ENCODE assay signal across 25 cellular contexts in the genomic region with DNA sequence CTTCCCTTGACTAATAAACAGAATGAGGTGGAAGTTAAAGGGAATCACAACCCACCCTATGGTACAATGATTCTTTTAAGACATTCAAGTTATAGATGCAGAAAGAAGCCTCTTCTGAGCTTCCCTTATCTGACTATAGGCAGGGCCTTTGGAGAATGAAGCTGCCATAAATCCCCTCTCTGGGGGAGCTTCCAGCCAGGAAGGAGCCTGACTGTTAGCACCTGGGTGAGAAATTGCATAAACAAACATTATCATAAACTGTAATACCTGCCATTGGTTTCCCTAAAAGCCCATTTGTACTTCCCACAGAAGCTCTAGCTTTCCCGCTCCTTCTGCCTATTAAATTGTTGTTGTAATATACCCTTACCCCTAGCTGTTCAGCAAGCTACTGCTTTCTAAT.
DNase-seq lines count a peak whose midpoint lies in the region; ATAC-seq and TF ChIP-seq lines count a peak whose summit lies in the region.
"Had no signal": no experiment of that assay in that cellular context is flagged by ENCODE, and none has a peak within 500 bp of the region (broad histone marks: within the 10 kb centered on the region; RNA-seq: fewer than 3 reads in every experiment).

No MANE protein-coding gene starts in this region.

- POLR2A ChIA-PET in HEK293 (lab: Yijun Ruan, JAX) (no interaction called here), WTC11 (lab: Charles Lee) (no interaction called here)

- H3K9ac ChIP-seq in BLaER1 treated with 17β-estradiol and CSF1 and Interleukin-3, amounts not matched to agents 10 nM and 100 nM = no peak overlapping the region

- peaks cover 0 to 6% (median 0%) of the 10 kb centered on the region in 11 experiments; a peak in 5 of 22 replicates for H3K36me3 ChIP-seq in BLaER1 treated with 17β-estradiol and CSF1 and Interleukin-3, amounts not matched to agents 10 nM and 100 nM
- no peaks in the 10 kb centered on the region for H3K36me3 ChIP-seq in HEK293 (ENCODE audit: control insufficient read depth in 2 of 2, insufficient read depth in 1 of 2, low read length in 2 of 2)
- H3K36me3 ChIP-seq: stomach, transverse colon had no signal

- peaks cover 7% of the 10 kb centered on the region for H3K9me3 Mint-ChIP-seq in WTC11
- H3K9me3 Mint-ChIP-seq in naive B cell = peaks cover 0 to 14% (median 3%) of the 10 kb centered on the region in 7 donors
- H3K9me3 Mint-ChIP-seq: neural crest cell had no signal

- ATAC-seq in WTC11 (peak; percentile 31; the same call in 1 of the 2 replicates), naive B cell (ENCODE audit: low read depth in 2 of 2) (no peak), left lobe of liver (no peak)
- ATAC-seq: foreskin keratinocyte, psoas muscle, SK-N-SH treated with all-trans-retinoic acid at 6 μM for 48 hours had no signal

- H3K4me2 ChIP-seq in BLaER1 treated with 17β-estradiol and CSF1 and Interleukin-3, amounts not matched to agents 10 nM and 100 nM = peak overlapping the region in 1 of 11 experiments; percentile 7; a peak in 2 of 22 replicates

- peaks cover 22 to 37% (median 25%) of the 10 kb centered on the region in 10 experiments for H3K4me1 ChIP-seq in BLaER1 treated with 17β-estradiol and CSF1 and Interleukin-3, amounts not matched to agents 10 nM and 100 nM
- peaks cover 3% of the 10 kb centered on the region for H3K4me1 ChIP-seq in HEK293 (ENCODE audit: control insufficient read depth, insufficient read depth, low read length)
- H3K4me1 ChIP-seq: foreskin keratinocyte, psoas muscle had no signal

- H3K36me3 Mint-ChIP-seq in WTC11 (peaks cover 12% of the 10 kb centered on the region), naive B cell (peaks cover 30 to 52% of the 10 kb centered on the region in 2 donors)

- CTCF ChIA-PET in HEK293 (lab: Yijun Ruan, JAX) = no interaction called here
- CTCF ChIA-PET in WTC11 (lab: Charles Lee) = no interaction called here

- H4K20me1 ChIP-seq in BLaER1 treated with 17β-estradiol and CSF1 and Interleukin-3, amounts not matched to agents 10 nM and 100 nM = no peaks in the 10 kb centered on the region

- DNase-seq in WTC11 (ENCODE audit: low spot score) (no peak), naive B cell (no peak), A172 (ENCODE audit: low spot score) (no peak), posterior cingulate gyrus (no peak), NCI-H446 (lab: John Stamatoyannopoulos, UW) (no peak), left lobe of liver (ENCODE audit: low spot score) (no peak)
- DNase-seq: activated CD4-positive, alpha-beta T cell treated with anti-CD3 and anti-CD28 coated beads, Interleukin-2, amount 10 ng/mL, durations not matched to agents 24 days and 14 days; activated gamma-delta T cell treated with Interleukin-2 at 50 U/mL for 16 hours; aorta; central memory CD4-positive, alpha-beta T cell; DMS79; foreskin keratinocyte; hypothalamus; mammary epithelial cell; NCI-H1694; NCI-H2227 treated with DMSO at 0.1 percent for 48 hours; psoas muscle; RPMI8226; stomach; transverse colon had no signal

- H3K27ac ChIP-seq in BLaER1 treated with 17β-estradiol and CSF1 and Interleukin-3, amounts not matched to agents 10 nM and 100 nM = peak overlapping the region in 9 of 11 experiments; percentile 73 to 86 (median 81); a peak in 13 of 22 replicates
- H3K27ac ChIP-seq in HEK293 (ENCODE audit: extremely low read depth, low read depth, low read length) = no peak overlapping the region
- H3K27ac ChIP-seq: foreskin keratinocyte, psoas muscle, skin epidermis, stomach, transverse colon had no signal

- intact Hi-C loops in posterior cingulate gyrus (cut with DNase I) = no loop called here

- H3K9me3 ChIP-seq in BLaER1 treated with 17β-estradiol and CSF1 and Interleukin-3, amounts not matched to agents 10 nM and 100 nM (replicated peaks in 1 of 11) = peaks cover 76 to 100% (median 97%) of the 10 kb centered on the region in 11 experiments
- no peaks in the 10 kb centered on the region for H3K9me3 ChIP-seq in HEK293 (ENCODE audit: control insufficient read depth, insufficient read depth, low read depth, low read length)
- H3K9me3 ChIP-seq: psoas muscle, stomach, transverse colon had no signal

- H3K4me3 Mint-ChIP-seq in WTC11 (no peak overlapping the region), naive B cell (peak overlapping the region in 6 of 8 donors; percentile 3 to 84 (median 75))
- H3K4me3 Mint-ChIP-seq: activated CD4-positive, alpha-beta T cell treated with anti-CD3 and anti-CD28 coated beads, Interleukin-2, amount 10 ng/mL, durations not matched to agents 24 days and 14 days; neural crest cell had no signal

- H3K27ac Mint-ChIP-seq in WTC11 (no peak overlapping the region), naive B cell (peak overlapping the region; percentile 93 to 100 (median 98))

- H3K4me3 ChIP-seq in BLaER1 treated with 17β-estradiol and CSF1 and Interleukin-3, amounts not matched to agents 10 nM and 100 nM = no peak overlapping the region
- no peak overlapping the region for H3K4me3 ChIP-seq in HEK293 (ENCODE audit: low read depth, low read length)
- H3K4me3 ChIP-seq: psoas muscle, skin epidermis, stomach, transverse colon had no signal

- H3K27me3 Mint-ChIP-seq in WTC11 (ENCODE audit: low read depth) = peaks cover 2% of the 10 kb centered on the region; the same call in 1 of the 2 replicates
- H3K27me3 Mint-ChIP-seq in naive B cell = no peaks in the 10 kb centered on the region
- H3K27me3 Mint-ChIP-seq: activated CD4-positive, alpha-beta T cell treated with anti-CD3 and anti-CD28 coated beads, Interleukin-2, amount 10 ng/mL, durations not matched to agents 24 days and 14 days had no signal

- H3K4me1 Mint-ChIP-seq in WTC11 (peaks cover 37% of the 10 kb centered on the region), naive B cell (peaks cover 61 to 87% (median 68%) of the 10 kb centered on the region in 3 donors)
- H3K4me1 Mint-ChIP-seq: neural crest cell had no signal

- no peak for TF ChIP-seq CTCF in HEK293 (tag by site-specific recombination; IDR thresholded peaks at IDR 0.05)
- TF ChIP-seq CTCF in WTC11 (IDR thresholded peaks at IDR 0.05) = no peak

- no peaks in the 10 kb centered on the region for H3K27me3 ChIP-seq in BLaER1 treated with 17β-estradiol and CSF1 and Interleukin-3, amounts not matched to agents 10 nM and 100 nM
- H3K27me3 ChIP-seq: foreskin keratinocyte, stomach, transverse colon had no signal

TF ChIP-seq in HEK293, 187 proteins besides CTCF, POLR2A, EP300 and RAD21:
- TF ChIP-seq GLIS1 (tag by site-specific recombination; IDR thresholded peaks at IDR 0.05) (peak; percentile 35; the same call in 1 of the 2 replicates), ZBTB21 (tag by site-specific recombination; IDR thresholded peaks at IDR 0.05) (no peak)
TF ChIP-seq in HEK293: peak in this region for 1.

TF ChIP-seq in WTC11, 78 proteins besides CTCF, POLR2A, EP300 and RAD21 (continues in another document):
- TF ChIP-seq, protein P1, sequence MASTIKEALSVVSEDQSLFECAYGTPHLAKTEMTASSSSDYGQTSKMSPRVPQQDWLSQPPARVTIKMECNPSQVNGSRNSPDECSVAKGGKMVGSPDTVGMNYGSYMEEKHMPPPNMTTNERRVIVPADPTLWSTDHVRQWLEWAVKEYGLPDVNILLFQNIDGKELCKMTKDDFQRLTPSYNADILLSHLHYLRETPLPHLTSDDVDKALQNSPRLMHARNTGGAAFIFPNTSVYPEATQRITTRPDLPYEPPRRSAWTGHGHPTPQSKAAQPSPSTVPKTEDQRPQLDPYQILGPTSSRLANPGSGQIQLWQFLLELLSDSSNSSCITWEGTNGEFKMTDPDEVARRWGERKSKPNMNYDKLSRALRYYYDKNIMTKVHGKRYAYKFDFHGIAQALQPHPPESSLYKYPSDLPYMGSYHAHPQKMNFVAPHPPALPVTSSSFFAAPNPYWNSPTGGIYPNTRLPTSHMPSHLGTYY (CRISPR knock-in tag; IDR thresholded peaks at IDR 0.05) = no peak
- TF ChIP-seq SP1 (CRISPR knock-in tag; conservative IDR thresholded peaks at IDR 0.05) (no peak), GRHL2 (CRISPR knock-in tag; IDR thresholded peaks at IDR 0.05; ENCODE audit: insufficient replicate concordance, severe bottlenecking) (no peak), NR3C1 (CRISPR knock-in tag; conservative IDR thresholded peaks at IDR 0.05; ENCODE audit: low read depth) (no peak), MXD4 (CRISPR knock-in tag; IDR thresholded peaks at IDR 0.05; ENCODE audit: borderline replicate concordance) (no peak), TCF7 (CRISPR knock-in tag; IDR thresholded peaks at IDR 0.05; ENCODE audit: low read depth) (no peak), SMAD3 (CRISPR knock-in tag; IDR thresholded peaks at IDR 0.05; ENCODE audit: borderline replicate concordance) (no peak), MYBL2 (CRISPR knock-in tag; IDR thresholded peaks at IDR 0.05) (no peak), AR (CRISPR knock-in tag; IDR thresholded peaks at IDR 0.05) (no peak), NR1H2 (CRISPR knock-in tag; IDR thresholded peaks at IDR 0.05) (no peak), GABPB1 (CRISPR knock-in tag; IDR thresholded peaks at IDR 0.05) (no peak)
